Comparison of ENCODE assay signal across 13 cellular contexts in the genomic region with DNA sequence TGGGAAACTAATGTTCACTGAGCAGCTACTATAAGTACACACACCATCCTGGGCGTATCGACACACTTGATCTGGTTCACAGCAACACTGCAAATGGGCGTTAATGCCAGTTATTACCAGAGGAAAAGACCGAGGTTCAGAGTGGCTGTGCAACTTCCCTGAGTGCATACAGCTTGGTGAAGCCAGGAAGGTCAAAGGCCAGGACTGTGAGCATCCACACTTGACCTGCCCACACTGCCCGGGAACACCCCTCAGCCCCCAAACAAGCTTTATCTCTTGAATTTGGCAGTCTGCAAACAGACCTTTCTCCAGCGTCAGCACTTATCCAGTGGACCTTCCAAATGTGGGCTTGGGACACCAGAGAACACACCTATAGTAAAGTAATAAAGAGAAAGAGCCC.
"Had no signal": no experiment of that assay in that cellular context is flagged by ENCODE, and none has a peak within 500 bp of the region (broad histone marks: within the 10 kb centered on the region; RNA-seq: fewer than 3 reads in every experiment).

No MANE protein-coding gene starts in this region.

- DNase-seq: erythroblast; foreskin melanocyte; hippocampal formation; kidney glomerular epithelial cell; mammary epithelial cell; naive thymus-derived CD4-positive, alpha-beta T cell; posterior cingulate gyrus; small intestine; stimulated activated CD4-positive, alpha-beta T cell treated with anti-CD3 and anti-CD28 coated beads, Interleukin-12 subunit alpha, Interleukin-12 subunit beta, amount 100 ng/mL, for 4 hours; stimulated activated naive CD4-positive, alpha-beta T cell treated with Interleukin-2 at 50 U/mL for 16 hours; trophoblast cell had no signal

- H3K4me3 Mint-ChIP-seq: dendritic cell treated with granulocyte-macrophage colony-stimulating factor and Interleukin-4, amounts not matched to agents 40 ng/mL and 50 ng/mL, for 4 days; naive thymus-derived CD4-positive, alpha-beta T cell had no signal

- H3K27ac Mint-ChIP-seq: dendritic cell treated with granulocyte-macrophage colony-stimulating factor and Interleukin-4, amounts not matched to agents 40 ng/mL and 50 ng/mL, for 4 days had no signal

- H3K9me3 ChIP-seq: neutrophil had no signal

- H3K27me3 ChIP-seq: neutrophil had no signal

- ATAC-seq: naive thymus-derived CD4-positive, alpha-beta T cell had no signal

- H3K36me3 Mint-ChIP-seq: naive thymus-derived CD4-positive, alpha-beta T cell had no signal

- H3K36me3 ChIP-seq: neutrophil had no signal

- H3K27ac ChIP-seq: neutrophil had no signal

- H3K27me3 Mint-ChIP-seq: dendritic cell treated with granulocyte-macrophage colony-stimulating factor and Interleukin-4, amounts not matched to agents 40 ng/mL and 50 ng/mL, for 4 days had no signal
